1 cellular context compared by ENCODE assay signal in the genomic region with DNA sequence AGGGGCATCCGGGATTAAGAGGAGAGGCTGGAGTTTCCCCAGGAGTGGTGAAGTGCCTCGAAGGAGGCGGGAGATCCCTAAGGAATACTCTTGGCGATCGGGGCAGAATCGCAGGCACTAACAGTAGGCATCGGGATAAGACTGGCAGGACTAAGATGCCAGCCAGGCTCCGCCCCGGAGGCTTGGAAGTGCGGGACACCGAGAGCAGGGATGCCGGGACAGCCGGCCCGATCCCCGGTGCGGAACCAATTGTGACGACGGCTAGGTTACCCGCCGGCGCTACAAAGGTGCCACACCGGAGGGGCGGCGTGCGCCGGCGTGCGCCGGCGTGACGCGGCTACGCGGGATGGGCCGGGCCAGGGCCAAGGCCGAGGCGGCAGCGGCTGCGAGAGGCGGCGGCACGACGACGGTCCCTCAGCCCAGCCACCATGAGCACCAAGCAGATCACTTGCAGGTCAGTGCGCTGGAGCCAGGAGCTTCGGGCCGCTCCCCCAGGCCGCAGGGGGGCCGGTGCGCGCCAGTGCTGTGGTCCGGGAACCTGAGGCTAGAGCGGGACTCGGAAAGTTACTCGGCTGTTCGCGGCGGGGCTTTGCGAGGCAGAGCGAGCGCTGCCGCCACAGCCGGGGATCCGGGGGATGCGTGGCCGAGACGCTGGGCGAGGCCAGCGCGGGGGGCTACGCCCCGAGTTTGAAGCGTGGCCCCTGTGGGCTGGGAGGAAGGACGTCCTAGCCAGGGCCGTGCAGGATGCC.
TF ChIP-seq lines count a peak whose summit lies in the region.

Gene MKRN2 (plus strand): TSS at position 365 of the 749 bp plus-strand sequence. CDS start 64 bp downstream, at position 429.

TF ChIP-seq in HepG2, 621 proteins besides CTCF, POLR2A, EP300 and RAD21 (continued from another document and continues in another):
- TF ChIP-seq, protein P1, sequence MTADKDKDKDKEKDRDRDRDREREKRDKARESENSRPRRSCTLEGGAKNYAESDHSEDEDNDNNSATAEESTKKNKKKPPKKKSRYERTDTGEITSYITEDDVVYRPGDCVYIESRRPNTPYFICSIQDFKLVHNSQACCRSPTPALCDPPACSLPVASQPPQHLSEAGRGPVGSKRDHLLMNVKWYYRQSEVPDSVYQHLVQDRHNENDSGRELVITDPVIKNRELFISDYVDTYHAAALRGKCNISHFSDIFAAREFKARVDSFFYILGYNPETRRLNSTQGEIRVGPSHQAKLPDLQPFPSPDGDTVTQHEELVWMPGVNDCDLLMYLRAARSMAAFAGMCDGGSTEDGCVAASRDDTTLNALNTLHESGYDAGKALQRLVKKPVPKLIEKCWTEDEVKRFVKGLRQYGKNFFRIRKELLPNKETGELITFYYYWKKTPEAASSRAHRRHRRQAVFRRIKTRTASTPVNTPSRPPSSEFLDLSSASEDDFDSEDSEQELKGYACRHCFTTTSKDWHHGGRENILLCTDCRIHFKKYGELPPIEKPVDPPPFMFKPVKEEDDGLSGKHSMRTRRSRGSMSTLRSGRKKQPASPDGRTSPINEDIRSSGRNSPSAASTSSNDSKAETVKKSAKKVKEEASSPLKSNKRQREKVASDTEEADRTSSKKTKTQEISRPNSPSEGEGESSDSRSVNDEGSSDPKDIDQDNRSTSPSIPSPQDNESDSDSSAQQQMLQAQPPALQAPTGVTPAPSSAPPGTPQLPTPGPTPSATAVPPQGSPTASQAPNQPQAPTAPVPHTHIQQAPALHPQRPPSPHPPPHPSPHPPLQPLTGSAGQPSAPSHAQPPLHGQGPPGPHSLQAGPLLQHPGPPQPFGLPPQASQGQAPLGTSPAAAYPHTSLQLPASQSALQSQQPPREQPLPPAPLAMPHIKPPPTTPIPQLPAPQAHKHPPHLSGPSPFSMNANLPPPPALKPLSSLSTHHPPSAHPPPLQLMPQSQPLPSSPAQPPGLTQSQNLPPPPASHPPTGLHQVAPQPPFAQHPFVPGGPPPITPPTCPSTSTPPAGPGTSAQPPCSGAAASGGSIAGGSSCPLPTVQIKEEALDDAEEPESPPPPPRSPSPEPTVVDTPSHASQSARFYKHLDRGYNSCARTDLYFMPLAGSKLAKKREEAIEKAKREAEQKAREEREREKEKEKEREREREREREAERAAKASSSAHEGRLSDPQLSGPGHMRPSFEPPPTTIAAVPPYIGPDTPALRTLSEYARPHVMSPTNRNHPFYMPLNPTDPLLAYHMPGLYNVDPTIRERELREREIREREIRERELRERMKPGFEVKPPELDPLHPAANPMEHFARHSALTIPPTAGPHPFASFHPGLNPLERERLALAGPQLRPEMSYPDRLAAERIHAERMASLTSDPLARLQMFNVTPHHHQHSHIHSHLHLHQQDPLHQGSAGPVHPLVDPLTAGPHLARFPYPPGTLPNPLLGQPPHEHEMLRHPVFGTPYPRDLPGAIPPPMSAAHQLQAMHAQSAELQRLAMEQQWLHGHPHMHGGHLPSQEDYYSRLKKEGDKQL (CRISPR knock-in tag; IDR thresholded peaks at IDR 0.05; ENCODE audit: low read depth) = 0 out of 2 replicates have a peak, but pooled peaks have one; percentile 1
- TF ChIP-seq, protein P2, sequence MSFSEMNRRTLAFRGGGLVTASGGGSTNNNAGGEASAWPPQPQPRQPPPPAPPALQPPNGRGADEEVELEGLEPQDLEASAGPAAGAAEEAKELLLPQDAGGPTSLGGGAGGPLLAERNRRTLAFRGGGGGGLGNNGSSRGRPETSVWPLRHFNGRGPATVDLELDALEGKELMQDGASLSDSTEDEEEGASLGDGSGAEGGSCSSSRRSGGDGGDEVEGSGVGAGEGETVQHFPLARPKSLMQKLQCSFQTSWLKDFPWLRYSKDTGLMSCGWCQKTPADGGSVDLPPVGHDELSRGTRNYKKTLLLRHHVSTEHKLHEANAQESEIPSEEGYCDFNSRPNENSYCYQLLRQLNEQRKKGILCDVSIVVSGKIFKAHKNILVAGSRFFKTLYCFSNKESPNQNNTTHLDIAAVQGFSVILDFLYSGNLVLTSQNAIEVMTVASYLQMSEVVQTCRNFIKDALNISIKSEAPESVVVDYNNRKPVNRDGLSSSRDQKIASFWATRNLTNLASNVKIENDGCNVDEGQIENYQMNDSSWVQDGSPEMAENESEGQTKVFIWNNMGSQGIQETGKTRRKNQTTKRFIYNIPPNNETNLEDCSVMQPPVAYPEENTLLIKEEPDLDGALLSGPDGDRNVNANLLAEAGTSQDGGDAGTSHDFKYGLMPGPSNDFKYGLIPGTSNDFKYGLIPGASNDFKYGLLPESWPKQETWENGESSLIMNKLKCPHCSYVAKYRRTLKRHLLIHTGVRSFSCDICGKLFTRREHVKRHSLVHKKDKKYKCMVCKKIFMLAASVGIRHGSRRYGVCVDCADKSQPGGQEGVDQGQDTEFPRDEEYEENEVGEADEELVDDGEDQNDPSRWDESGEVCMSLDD (CRISPR knock-in tag; IDR thresholded peaks at IDR 0.05; ENCODE audit: borderline replicate concordance) = peak; percentile 81; the same call in 1 of the 2 replicates
- TF ChIP-seq HHEX (CRISPR knock-in tag; IDR thresholded peaks at IDR 0.05) (no peak), RORA (CRISPR knock-in tag; IDR thresholded peaks at IDR 0.05) (no peak), SSRP1 (CRISPR knock-in tag; IDR thresholded peaks at IDR 0.05) (no peak), EED (CRISPR knock-in tag; IDR thresholded peaks at IDR 0.05) (0 out of 2 replicates have a peak, but pooled peaks have one; percentile 79), HIVEP1 (CRISPR knock-in tag; IDR thresholded peaks at IDR 0.05) (no peak; the same call in 1 of the 2 replicates), POGZ (CRISPR knock-in tag; IDR thresholded peaks at IDR 0.05) (peak; percentile 49), HMG20B (CRISPR knock-in tag; conservative IDR thresholded peaks at IDR 0.05) (no peak), CBX2 (IDR thresholded peaks at IDR 0.05; ENCODE audit: low read depth, low read length) (no peak), CBX2 (CRISPR knock-in tag; IDR thresholded peaks at IDR 0.05; ENCODE audit: low read depth) (no peak), ZBTB26 (CRISPR knock-in tag; IDR thresholded peaks at IDR 0.05; ENCODE audit: borderline replicate concordance) (no peak), GTF3A (CRISPR knock-in tag; conservative IDR thresholded peaks at IDR 0.05) (no peak), ARID5B (CRISPR knock-in tag; IDR thresholded peaks at IDR 0.05) (no peak; the same call in none of the 2 replicates), ZNF34 (CRISPR knock-in tag; IDR thresholded peaks at IDR 0.05; ENCODE audit: borderline replicate concordance) (0 out of 2 replicates have a peak, but pooled peaks have one; percentile 73), ZNF282 (IDR thresholded peaks at IDR 0.05; ENCODE audit: partially characterized antibody) (no peak), TBX2 (CRISPR knock-in tag; IDR thresholded peaks at IDR 0.05; ENCODE audit: borderline replicate concordance) (peak; percentile 80; the same call in 1 of the 2 replicates), ARID4A (CRISPR knock-in tag; IDR thresholded peaks at IDR 0.05; ENCODE audit: borderline replicate concordance) (peak; percentile 88; the same call in 1 of the 2 replicates), YEATS2 (CRISPR knock-in tag; IDR thresholded peaks at IDR 0.05; ENCODE audit: borderline replicate concordance) (peak; percentile 69; the same call in 1 of the 2 replicates), ZNF562 (CRISPR knock-in tag; IDR thresholded peaks at IDR 0.05; ENCODE audit: borderline replicate concordance) (no peak), ZNF350 (CRISPR knock-in tag; IDR thresholded peaks at IDR 0.05; ENCODE audit: borderline replicate concordance, low read depth) (peak; percentile 67), WIZ (CRISPR knock-in tag; IDR thresholded peaks at IDR 0.05) (no peak), ATF7-NPFF (CRISPR knock-in tag; IDR thresholded peaks at IDR 0.05; ENCODE audit: low read depth) (peak; percentile 95), ATF4 (CRISPR knock-in tag; IDR thresholded peaks at IDR 0.05) (no peak), SUZ12 (IDR thresholded peaks at IDR 0.05; ENCODE audit: low read depth, low read length) (no peak), REPIN1 (CRISPR knock-in tag; IDR thresholded peaks at IDR 0.05; ENCODE audit: borderline replicate concordance, low read depth) (peak; percentile 79; the same call in 1 of the 2 replicates), PCBP1 (IDR thresholded peaks at IDR 0.05; ENCODE audit: borderline replicate concordance, low read depth, low read length) (no peak), NFKBIZ (CRISPR knock-in tag; IDR thresholded peaks at IDR 0.05) (peak; percentile 43; the same call in 1 of the 2 replicates)
- TF ChIP-seq, protein P3, sequence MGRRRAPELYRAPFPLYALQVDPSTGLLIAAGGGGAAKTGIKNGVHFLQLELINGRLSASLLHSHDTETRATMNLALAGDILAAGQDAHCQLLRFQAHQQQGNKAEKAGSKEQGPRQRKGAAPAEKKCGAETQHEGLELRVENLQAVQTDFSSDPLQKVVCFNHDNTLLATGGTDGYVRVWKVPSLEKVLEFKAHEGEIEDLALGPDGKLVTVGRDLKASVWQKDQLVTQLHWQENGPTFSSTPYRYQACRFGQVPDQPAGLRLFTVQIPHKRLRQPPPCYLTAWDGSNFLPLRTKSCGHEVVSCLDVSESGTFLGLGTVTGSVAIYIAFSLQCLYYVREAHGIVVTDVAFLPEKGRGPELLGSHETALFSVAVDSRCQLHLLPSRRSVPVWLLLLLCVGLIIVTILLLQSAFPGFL (CRISPR knock-in tag; IDR thresholded peaks at IDR 0.05) = no peak
